Comparison of ENCODE assay signal across 14 cellular contexts in genomic region chr3:112407888-112408702, GRCh38.
DNase-seq lines count a peak whose midpoint lies in the region; ATAC-seq and TF ChIP-seq lines count a peak whose summit lies in the region.
"Had no signal": no experiment of that assay in that cellular context is flagged by ENCODE, and none has a peak within 500 bp of the region (broad histone marks: within the 10 kb centered on the region; RNA-seq: fewer than 3 reads in every experiment).

No MANE protein-coding gene starts in this region.

- H3K9me3 Mint-ChIP-seq in activated B cell treated with CpG ODN at 0.5 μM for 24 hours = no peaks in the 10 kb centered on the region
- H3K9me3 Mint-ChIP-seq in nephron = no peaks in the 10 kb centered on the region
- no peaks in the 10 kb centered on the region for H3K9me3 Mint-ChIP-seq in activated CD4-positive, alpha-beta memory T cell treated with anti-CD3 and anti-CD28 coated beads, Interleukin-2, amount 10 ng/mL, durations not matched to agents 7 days and 5 days

- H3K4me1 Mint-ChIP-seq in activated B cell treated with CpG ODN at 0.5 μM for 24 hours (peaks cover 42% of the 10 kb centered on the region), nephron (peaks cover 11% of the 10 kb centered on the region)
- H3K4me1 Mint-ChIP-seq in activated CD4-positive, alpha-beta memory T cell treated with anti-CD3 and anti-CD28 coated beads, Interleukin-2, amount 10 ng/mL, durations not matched to agents 7 days and 5 days = peaks cover 23% of the 10 kb centered on the region

- H3K27ac Mint-ChIP-seq in activated B cell treated with CpG ODN at 0.5 μM for 24 hours (peak overlapping the region; percentile 89), nephron (peak overlapping the region; percentile 96)
- H3K27ac Mint-ChIP-seq in activated CD4-positive, alpha-beta memory T cell treated with anti-CD3 and anti-CD28 coated beads, Interleukin-2, amount 10 ng/mL, durations not matched to agents 7 days and 5 days = no peak overlapping the region
- H3K27ac Mint-ChIP-seq: T-helper 2 cell treated with Interferon-gamma antibody and Interleukin-4, amounts not matched to agents 5 μg/mL and 100 μg/mL, for 36 hours had no signal

- ATAC-seq in GM21825 (IDR thresholded peaks at IDR 0.05; ENCODE audit: unreplicated experiment) (peak; percentile 33), activated B cell treated with CpG ODN at 0.5 μM for 24 hours (ENCODE audit: low read depth) (no peak), gastrocnemius medialis (no peak)
- ATAC-seq: foreskin keratinocyte had no signal

- POLR2A ChIA-PET in activated B cell treated with CpG ODN at 0.5 μM for 24 hours (lab: Charles Lee) = no interaction called here
- POLR2A ChIA-PET in activated CD4-positive, alpha-beta memory T cell treated with anti-CD3 and anti-CD28 coated beads, Interleukin-2, amount 10 ng/mL, durations not matched to agents 7 days and 5 days (lab: Charles Lee) = no interaction called here

- no peak overlapping the region for H3K27ac ChIP-seq in gastrocnemius medialis
- H3K27ac ChIP-seq: neutrophil had no signal

- in situ Hi-C loops in GM13977 (cut with MboI; ENCODE audit: low pct_unique_long_range_greater_than_20kb, low sequenced_read_pairs, unreplicated experiment) (no loop called here), gastrocnemius medialis (cut with MboI; ENCODE audit: low sequenced_read_pairs in 4 of 4) (no loop called here)

- no peak for TF ChIP-seq CTCF in GM13977 (IDR thresholded peaks at IDR 0.05; ENCODE audit: extremely low read depth, insufficient read depth, missing control alignments)
- TF ChIP-seq CTCF in activated B cell treated with CpG ODN at 0.5 μM for 24 hours (IDR thresholded peaks at IDR 0.05) = no peak
- TF ChIP-seq CTCF in nephron (IDR thresholded peaks at IDR 0.05; ENCODE audit: unreplicated experiment in 3 of 3) = no peak
- TF ChIP-seq CTCF in gastrocnemius medialis (IDR thresholded peaks at IDR 0.05 in 4 of 5, conservative IDR thresholded peaks at IDR 0.05 in 1 of 5) = no peak

- no peaks in the 10 kb centered on the region for H3K4me1 ChIP-seq in gastrocnemius medialis
- H3K4me1 ChIP-seq: foreskin keratinocyte, HAP-1 had no signal

- intact Hi-C loops in activated B cell treated with CpG ODN at 0.5 μM for 24 hours (cut with micrococcal nuclease) (loop anchor here (5.0 to 10.0 kb wide), 2 partner anchors 36 to 47 kb away; no protein-coding TSS in a partner anchor), gastrocnemius medialis (cut with DNase I; ENCODE audit: low total_unique reads) (no loop called here)

- no peak overlapping the region for H3K4me3 ChIP-seq in gastrocnemius medialis
- H3K4me3 ChIP-seq: dorsolateral prefrontal cortex, HAP-1 had no signal

- no peaks in the 10 kb centered on the region for H3K9me3 ChIP-seq in gastrocnemius medialis
- H3K9me3 ChIP-seq: HAP-1, neutrophil had no signal

- no peaks in the 10 kb centered on the region for H3K27me3 ChIP-seq in gastrocnemius medialis
- H3K27me3 ChIP-seq: dorsolateral prefrontal cortex, foreskin keratinocyte, neutrophil had no signal

- H3K36me3 ChIP-seq in gastrocnemius medialis = no peaks in the 10 kb centered on the region
- H3K36me3 ChIP-seq: HAP-1, neutrophil had no signal

- DNase-seq in GM13977 (ENCODE audit: low spot score) (peak; percentile 23), activated B cell treated with CpG ODN at 0.5 μM for 24 hours (no peak), NCI-H2107 (lab: John Stamatoyannopoulos, UW) (no peak), gastrocnemius medialis (no peak), DMS53 treated with DMSO at 0.1 percent for 48 hours (lab: John Stamatoyannopoulos, UW; ENCODE audit: unreplicated experiment) (no peak)
- no peak for DNase-seq in activated CD4-positive, alpha-beta memory T cell treated with anti-CD3 and anti-CD28 coated beads, Interleukin-2, amount 10 ng/mL, durations not matched to agents 7 days and 5 days
- DNase-seq: dorsolateral prefrontal cortex; stimulated activated CD4-positive, alpha-beta T cell treated with anti-CD3 and anti-CD28 coated beads, Interleukin-12 subunit alpha, Interleukin-12 subunit beta, amount 100 ng/mL, for 4 hours had no signal

- CTCF ChIA-PET in activated B cell treated with CpG ODN at 0.5 μM for 24 hours (lab: Charles Lee) = no interaction called here
- CTCF ChIA-PET in activated CD4-positive, alpha-beta memory T cell treated with anti-CD3 and anti-CD28 coated beads, Interleukin-2, amount 10 ng/mL, durations not matched to agents 7 days and 5 days (lab: Charles Lee) = no interaction called here

- H3K4me3 Mint-ChIP-seq in activated B cell treated with CpG ODN at 0.5 μM for 24 hours = no peak overlapping the region
- H3K4me3 Mint-ChIP-seq in nephron = peak overlapping the region; percentile 44 to 79 (median 61)
- H3K4me3 Mint-ChIP-seq in activated CD4-positive, alpha-beta memory T cell treated with anti-CD3 and anti-CD28 coated beads, Interleukin-2, amount 10 ng/mL, durations not matched to agents 7 days and 5 days = no peak overlapping the region
- H3K4me3 Mint-ChIP-seq: T-helper 2 cell treated with Interferon-gamma antibody and Interleukin-4, amounts not matched to agents 5 μg/mL and 100 μg/mL, for 36 hours had no signal

- TF ChIP-seq POLR2A in gastrocnemius medialis (IDR thresholded peaks at IDR 0.05) = no peak

- H3K27me3 Mint-ChIP-seq in activated B cell treated with CpG ODN at 0.5 μM for 24 hours = no peaks in the 10 kb centered on the region
- peaks cover 10% of the 10 kb centered on the region for H3K27me3 Mint-ChIP-seq in nephron (ENCODE audit: low read depth)
- H3K27me3 Mint-ChIP-seq in activated CD4-positive, alpha-beta memory T cell treated with anti-CD3 and anti-CD28 coated beads, Interleukin-2, amount 10 ng/mL, durations not matched to agents 7 days and 5 days = peaks cover 3% of the 10 kb centered on the region

- H3K36me3 Mint-ChIP-seq in activated B cell treated with CpG ODN at 0.5 μM for 24 hours (ENCODE audit: low read depth) (no peaks in the 10 kb centered on the region), nephron (ENCODE audit: low read depth) (no peaks in the 10 kb centered on the region)
- peaks cover 5% of the 10 kb centered on the region for H3K36me3 Mint-ChIP-seq in activated CD4-positive, alpha-beta memory T cell treated with anti-CD3 and anti-CD28 coated beads, Interleukin-2, amount 10 ng/mL, durations not matched to agents 7 days and 5 days (ENCODE audit: low read depth)

Comparison
In these comparisons a context has a peak if more than half of its experiments do, and no peak if none do; other contexts are left out.
1. H3K4me3 Mint-ChIP-seq: peak in nephron (3 of 3); none in activated B cell treated with CpG ODN at 0.5 μM for 24 hours (single experiment) and activated CD4-positive, alpha-beta memory T cell treated with anti-CD3 and anti-CD28 coated beads, Interleukin-2, amount 10 ng/mL, durations not matched to agents 7 days and 5 days (single experiment).